ENCODE assay signal across 1 cellular context in the genomic region with DNA sequence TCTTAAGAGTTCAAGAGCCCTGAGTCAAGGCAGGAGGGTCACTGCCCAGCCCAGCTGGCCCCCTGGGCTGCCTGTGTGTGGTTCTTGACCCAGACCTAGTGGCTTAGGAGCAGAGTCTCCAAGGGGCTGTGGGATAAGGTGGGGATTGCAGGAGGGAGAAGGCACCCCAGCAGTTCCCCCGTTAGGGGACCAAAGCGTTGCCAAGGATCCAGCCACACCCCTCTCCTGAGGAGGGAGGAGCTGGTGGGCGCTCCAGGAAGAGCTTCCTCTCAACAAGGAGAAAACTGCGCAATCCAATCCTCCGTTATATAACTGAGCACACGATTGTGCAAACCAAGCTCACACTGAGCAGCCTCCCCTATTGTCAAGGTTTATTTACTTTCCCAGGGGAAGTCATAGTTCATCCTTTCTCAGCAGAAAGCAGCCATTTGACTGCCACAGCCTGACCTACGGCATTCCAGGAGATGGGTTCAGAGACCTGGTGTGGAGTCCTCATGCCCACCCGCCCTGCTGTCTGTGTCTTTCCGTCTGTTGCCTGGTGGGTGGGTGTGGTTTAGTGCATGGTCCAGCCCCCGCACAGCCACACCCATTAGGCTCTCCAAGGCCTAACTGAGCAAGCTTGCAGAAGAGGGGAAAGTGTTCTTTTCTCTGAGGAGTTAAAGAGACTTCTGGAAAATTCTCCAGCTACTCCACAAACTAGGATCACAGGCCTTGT.
TF ChIP-seq lines count a peak whose summit lies in the region.

No MANE protein-coding gene starts in this region.

TF ChIP-seq in HepG2, 621 proteins besides CTCF, POLR2A, EP300 and RAD21 (continued from another document and continues in another):
- TF ChIP-seq, protein P1, sequence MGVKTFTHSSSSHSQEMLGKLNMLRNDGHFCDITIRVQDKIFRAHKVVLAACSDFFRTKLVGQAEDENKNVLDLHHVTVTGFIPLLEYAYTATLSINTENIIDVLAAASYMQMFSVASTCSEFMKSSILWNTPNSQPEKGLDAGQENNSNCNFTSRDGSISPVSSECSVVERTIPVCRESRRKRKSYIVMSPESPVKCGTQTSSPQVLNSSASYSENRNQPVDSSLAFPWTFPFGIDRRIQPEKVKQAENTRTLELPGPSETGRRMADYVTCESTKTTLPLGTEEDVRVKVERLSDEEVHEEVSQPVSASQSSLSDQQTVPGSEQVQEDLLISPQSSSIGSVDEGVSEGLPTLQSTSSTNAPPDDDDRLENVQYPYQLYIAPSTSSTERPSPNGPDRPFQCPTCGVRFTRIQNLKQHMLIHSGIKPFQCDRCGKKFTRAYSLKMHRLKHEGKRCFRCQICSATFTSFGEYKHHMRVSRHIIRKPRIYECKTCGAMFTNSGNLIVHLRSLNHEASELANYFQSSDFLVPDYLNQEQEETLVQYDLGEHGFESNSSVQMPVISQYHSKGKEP (CRISPR knock-in tag; IDR thresholded peaks at IDR 0.05): no peak
- TF ChIP-seq, protein P2, sequence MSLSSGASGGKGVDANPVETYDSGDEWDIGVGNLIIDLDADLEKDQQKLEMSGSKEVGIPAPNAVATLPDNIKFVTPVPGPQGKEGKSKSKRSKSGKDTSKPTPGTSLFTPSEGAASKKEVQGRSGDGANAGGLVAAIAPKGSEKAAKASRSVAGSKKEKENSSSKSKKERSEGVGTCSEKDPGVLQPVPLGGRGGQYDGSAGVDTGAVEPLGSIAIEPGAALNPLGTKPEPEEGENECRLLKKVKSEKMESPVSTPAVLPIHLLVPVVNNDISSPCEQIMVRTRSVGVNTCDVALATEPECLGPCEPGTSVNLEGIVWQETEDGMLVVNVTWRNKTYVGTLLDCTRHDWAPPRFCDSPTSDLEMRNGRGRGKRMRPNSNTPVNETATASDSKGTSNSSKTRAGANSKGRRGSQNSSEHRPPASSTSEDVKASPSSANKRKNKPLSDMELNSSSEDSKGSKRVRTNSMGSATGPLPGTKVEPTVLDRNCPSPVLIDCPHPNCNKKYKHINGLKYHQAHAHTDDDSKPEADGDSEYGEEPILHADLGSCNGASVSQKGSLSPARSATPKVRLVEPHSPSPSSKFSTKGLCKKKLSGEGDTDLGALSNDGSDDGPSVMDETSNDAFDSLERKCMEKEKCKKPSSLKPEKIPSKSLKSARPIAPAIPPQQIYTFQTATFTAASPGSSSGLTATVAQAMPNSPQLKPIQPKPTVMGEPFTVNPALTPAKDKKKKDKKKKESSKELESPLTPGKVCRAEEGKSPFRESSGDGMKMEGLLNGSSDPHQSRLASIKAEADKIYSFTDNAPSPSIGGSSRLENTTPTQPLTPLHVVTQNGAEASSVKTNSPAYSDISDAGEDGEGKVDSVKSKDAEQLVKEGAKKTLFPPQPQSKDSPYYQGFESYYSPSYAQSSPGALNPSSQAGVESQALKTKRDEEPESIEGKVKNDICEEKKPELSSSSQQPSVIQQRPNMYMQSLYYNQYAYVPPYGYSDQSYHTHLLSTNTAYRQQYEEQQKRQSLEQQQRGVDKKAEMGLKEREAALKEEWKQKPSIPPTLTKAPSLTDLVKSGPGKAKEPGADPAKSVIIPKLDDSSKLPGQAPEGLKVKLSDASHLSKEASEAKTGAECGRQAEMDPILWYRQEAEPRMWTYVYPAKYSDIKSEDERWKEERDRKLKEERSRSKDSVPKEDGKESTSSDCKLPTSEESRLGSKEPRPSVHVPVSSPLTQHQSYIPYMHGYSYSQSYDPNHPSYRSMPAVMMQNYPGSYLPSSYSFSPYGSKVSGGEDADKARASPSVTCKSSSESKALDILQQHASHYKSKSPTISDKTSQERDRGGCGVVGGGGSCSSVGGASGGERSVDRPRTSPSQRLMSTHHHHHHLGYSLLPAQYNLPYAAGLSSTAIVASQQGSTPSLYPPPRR (CRISPR knock-in tag; IDR thresholded peaks at IDR 0.05; ENCODE audit: borderline replicate concordance): peak; percentile 96
- peak; percentile 84; the same call in 1 of the 2 replicates for TF ChIP-seq ZNF232 (CRISPR knock-in tag; IDR thresholded peaks at IDR 0.05; ENCODE audit: borderline replicate concordance)
- peak; percentile 93 for TF ChIP-seq ZNF543 (CRISPR knock-in tag; IDR thresholded peaks at IDR 0.05)
- no peak for TF ChIP-seq BRD4 (CRISPR knock-in tag; IDR thresholded peaks at IDR 0.05)
- TF ChIP-seq ZNF484 (CRISPR knock-in tag; IDR thresholded peaks at IDR 0.05; ENCODE audit: borderline replicate concordance, low read depth): no peak
- 0 out of 2 replicates have a peak, but pooled peaks have one; percentile 33 for TF ChIP-seq ZNF850 (CRISPR knock-in tag; conservative IDR thresholded peaks at IDR 0.05)
- TF ChIP-seq MED8 (CRISPR knock-in tag; IDR thresholded peaks at IDR 0.05; ENCODE audit: insufficient replicate concordance): no peak
- TF ChIP-seq, protein P3, sequence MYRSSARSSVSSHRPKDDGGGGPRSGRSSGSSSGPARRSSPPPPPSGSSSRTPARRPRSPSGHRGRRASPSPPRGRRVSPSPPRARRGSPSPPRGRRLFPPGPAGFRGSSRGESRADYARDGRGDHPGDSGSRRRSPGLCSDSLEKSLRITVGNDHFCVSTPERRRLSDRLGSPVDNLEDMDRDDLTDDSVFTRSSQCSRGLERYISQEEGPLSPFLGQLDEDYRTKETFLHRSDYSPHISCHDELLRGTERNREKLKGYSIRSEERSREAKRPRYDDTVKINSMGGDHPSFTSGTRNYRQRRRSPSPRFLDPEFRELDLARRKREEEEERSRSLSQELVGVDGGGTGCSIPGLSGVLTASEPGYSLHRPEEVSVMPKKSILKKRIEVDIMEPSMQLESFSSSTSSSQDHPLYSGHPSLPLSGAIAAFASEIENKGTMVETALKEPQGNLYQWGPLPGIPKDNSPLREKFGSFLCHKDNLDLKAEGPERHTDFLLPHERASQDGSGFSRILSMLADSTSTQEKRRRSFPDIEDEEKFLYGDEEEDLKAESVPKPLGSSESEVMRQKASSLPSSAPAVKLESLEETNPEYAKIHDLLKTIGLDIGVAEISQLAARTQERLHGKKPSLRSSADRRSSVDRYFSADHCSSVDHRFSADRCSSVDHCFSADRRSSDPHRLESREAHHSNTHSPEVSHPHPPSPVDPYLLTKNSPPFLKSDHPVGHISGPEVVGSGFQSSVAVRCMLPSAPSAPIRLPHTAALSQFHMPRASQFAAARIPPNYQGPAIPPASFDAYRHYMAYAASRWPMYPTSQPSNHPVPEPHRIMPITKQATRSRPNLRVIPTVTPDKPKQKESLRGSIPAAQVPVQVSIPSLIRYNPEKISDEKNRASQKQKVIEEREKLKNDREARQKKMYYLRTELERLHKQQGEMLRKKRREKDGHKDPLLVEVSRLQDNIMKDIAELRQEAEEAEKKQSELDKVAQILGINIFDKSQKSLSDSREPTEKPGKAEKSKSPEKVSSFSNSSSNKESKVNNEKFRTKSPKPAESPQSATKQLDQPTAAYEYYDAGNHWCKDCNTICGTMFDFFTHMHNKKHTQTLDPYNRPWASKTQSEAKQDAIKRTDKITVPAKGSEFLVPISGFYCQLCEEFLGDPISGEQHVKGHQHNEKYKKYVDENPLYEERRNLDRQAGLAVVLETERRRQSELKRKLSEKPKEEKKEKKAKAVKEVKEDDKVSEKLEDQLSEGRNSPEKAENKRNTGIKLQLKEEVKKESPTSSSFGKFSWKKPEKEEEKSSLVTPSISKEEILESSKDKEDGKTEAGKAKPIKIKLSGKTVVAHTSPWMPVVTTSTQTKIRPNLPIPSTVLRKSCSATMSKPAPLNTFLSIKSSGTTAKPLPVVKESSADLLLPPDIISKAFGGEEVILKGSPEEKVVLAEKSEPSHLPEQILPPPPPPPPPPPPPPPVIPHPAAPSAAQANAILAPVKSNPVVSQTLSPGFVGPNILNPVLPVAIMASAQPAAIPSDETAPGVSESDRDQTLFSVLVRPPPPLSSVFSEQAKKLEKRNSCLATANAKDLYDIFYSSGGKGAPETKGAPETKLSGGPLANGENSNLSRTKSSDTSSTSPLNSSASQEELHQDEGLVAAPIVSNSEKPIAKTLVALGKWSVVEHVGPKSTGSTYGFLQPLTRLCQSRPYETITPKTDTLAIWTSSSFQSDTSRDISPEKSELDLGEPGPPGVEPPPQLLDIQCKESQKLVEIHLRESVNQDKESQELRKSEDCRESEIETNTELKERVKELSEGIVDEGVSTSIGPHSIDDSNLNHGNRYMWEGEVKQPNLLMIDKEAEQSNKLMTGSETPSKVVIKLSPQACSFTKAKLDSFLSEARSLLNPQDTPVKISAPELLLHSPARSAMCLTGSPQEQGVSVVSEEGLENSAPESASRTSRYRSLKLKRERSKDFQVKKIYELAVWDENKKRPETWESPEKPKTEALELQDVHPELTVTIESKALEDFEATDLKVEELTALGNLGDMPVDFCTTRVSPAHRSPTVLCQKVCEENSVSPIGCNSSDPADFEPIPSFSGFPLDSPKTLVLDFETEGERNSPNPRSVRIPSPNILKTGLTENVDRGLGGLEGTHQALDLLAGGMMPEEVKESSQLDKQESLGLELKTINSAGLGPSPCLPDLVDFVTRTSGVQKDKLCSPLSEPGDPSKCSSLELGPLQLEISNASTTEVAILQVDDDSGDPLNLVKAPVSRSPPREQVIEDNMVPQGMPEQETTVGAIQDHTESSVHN (CRISPR knock-in tag; IDR thresholded peaks at IDR 0.05): peak; percentile 86; the same call in 1 of the 2 replicates
- TF ChIP-seq ETV6 (CRISPR knock-in tag; conservative IDR thresholded peaks at IDR 0.05): peak; percentile 91; the same call in 1 of the 2 replicates
- TF ChIP-seq ZNF577 (CRISPR knock-in tag; IDR thresholded peaks at IDR 0.05; ENCODE audit: borderline replicate concordance, low read depth): no peak
- TF ChIP-seq ZKSCAN1 (IDR thresholded peaks at IDR 0.05; ENCODE audit: low read length): peak; percentile 55; the same call in 1 of the 2 replicates
- TF ChIP-seq, protein P4, sequence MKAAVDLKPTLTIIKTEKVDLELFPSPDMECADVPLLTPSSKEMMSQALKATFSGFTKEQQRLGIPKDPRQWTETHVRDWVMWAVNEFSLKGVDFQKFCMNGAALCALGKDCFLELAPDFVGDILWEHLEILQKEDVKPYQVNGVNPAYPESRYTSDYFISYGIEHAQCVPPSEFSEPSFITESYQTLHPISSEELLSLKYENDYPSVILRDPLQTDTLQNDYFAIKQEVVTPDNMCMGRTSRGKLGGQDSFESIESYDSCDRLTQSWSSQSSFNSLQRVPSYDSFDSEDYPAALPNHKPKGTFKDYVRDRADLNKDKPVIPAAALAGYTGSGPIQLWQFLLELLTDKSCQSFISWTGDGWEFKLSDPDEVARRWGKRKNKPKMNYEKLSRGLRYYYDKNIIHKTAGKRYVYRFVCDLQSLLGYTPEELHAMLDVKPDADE (CRISPR knock-in tag; IDR thresholded peaks at IDR 0.05): no peak
- TF ChIP-seq, protein P5, sequence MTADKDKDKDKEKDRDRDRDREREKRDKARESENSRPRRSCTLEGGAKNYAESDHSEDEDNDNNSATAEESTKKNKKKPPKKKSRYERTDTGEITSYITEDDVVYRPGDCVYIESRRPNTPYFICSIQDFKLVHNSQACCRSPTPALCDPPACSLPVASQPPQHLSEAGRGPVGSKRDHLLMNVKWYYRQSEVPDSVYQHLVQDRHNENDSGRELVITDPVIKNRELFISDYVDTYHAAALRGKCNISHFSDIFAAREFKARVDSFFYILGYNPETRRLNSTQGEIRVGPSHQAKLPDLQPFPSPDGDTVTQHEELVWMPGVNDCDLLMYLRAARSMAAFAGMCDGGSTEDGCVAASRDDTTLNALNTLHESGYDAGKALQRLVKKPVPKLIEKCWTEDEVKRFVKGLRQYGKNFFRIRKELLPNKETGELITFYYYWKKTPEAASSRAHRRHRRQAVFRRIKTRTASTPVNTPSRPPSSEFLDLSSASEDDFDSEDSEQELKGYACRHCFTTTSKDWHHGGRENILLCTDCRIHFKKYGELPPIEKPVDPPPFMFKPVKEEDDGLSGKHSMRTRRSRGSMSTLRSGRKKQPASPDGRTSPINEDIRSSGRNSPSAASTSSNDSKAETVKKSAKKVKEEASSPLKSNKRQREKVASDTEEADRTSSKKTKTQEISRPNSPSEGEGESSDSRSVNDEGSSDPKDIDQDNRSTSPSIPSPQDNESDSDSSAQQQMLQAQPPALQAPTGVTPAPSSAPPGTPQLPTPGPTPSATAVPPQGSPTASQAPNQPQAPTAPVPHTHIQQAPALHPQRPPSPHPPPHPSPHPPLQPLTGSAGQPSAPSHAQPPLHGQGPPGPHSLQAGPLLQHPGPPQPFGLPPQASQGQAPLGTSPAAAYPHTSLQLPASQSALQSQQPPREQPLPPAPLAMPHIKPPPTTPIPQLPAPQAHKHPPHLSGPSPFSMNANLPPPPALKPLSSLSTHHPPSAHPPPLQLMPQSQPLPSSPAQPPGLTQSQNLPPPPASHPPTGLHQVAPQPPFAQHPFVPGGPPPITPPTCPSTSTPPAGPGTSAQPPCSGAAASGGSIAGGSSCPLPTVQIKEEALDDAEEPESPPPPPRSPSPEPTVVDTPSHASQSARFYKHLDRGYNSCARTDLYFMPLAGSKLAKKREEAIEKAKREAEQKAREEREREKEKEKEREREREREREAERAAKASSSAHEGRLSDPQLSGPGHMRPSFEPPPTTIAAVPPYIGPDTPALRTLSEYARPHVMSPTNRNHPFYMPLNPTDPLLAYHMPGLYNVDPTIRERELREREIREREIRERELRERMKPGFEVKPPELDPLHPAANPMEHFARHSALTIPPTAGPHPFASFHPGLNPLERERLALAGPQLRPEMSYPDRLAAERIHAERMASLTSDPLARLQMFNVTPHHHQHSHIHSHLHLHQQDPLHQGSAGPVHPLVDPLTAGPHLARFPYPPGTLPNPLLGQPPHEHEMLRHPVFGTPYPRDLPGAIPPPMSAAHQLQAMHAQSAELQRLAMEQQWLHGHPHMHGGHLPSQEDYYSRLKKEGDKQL (CRISPR knock-in tag; IDR thresholded peaks at IDR 0.05; ENCODE audit: low read depth): peak; percentile 93
- TF ChIP-seq ZNF746 (CRISPR knock-in tag; IDR thresholded peaks at IDR 0.05): peak; percentile 84; the same call in 1 of the 2 replicates
- no peak for TF ChIP-seq GABPA (IDR thresholded peaks at IDR 0.05; ENCODE audit: low read depth, low read length)
- peak; percentile 65 for TF ChIP-seq GABPA (CRISPR knock-in tag; IDR thresholded peaks at IDR 0.05; ENCODE audit: low read depth)
- no peak for TF ChIP-seq ZFP62 (CRISPR knock-in tag; IDR thresholded peaks at IDR 0.05)
- TF ChIP-seq ZNF225 (CRISPR knock-in tag; IDR thresholded peaks at IDR 0.05): no peak
- TF ChIP-seq ZNF75D (CRISPR knock-in tag; IDR thresholded peaks at IDR 0.05; ENCODE audit: borderline replicate concordance): no peak
- TF ChIP-seq FOSL2 (CRISPR knock-in tag; IDR thresholded peaks at IDR 0.05): peak; percentile 82
- TF ChIP-seq, protein P6, sequence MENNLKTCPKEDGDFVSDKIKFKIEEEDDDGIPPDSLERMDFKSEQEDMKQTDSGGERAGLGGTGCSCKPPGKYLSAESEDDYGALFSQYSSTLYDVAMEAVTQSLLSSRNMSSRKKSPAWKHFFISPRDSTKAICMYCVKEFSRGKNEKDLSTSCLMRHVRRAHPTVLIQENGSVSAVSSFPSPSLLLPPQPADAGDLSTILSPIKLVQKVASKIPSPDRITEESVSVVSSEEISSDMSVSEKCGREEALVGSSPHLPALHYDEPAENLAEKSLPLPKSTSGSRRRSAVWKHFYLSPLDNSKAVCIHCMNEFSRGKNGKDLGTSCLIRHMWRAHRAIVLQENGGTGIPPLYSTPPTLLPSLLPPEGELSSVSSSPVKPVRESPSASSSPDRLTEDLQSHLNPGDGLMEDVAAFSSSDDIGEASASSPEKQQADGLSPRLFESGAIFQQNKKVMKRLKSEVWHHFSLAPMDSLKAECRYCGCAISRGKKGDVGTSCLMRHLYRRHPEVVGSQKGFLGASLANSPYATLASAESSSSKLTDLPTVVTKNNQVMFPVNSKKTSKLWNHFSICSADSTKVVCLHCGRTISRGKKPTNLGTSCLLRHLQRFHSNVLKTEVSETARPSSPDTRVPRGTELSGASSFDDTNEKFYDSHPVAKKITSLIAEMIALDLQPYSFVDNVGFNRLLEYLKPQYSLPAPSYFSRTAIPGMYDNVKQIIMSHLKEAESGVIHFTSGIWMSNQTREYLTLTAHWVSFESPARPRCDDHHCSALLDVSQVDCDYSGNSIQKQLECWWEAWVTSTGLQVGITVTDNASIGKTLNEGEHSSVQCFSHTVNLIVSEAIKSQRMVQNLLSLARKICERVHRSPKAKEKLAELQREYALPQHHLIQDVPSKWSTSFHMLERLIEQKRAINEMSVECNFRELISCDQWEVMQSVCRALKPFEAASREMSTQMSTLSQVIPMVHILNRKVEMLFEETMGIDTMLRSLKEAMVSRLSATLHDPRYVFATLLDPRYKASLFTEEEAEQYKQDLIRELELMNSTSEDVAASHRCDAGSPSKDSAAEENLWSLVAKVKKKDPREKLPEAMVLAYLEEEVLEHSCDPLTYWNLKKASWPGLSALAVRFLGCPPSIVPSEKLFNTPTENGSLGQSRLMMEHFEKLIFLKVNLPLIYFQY (CRISPR knock-in tag; IDR thresholded peaks at IDR 0.05; ENCODE audit: borderline replicate concordance): peak; percentile 80
